ENCODE assay signal across 10 cellular contexts in genomic region chr17:5049314-5049819, GRCh38. TPM values are rescaled to one million over a fixed set of nuclear protein-coding genes. Genes with fewer than 3 reads are reported as not detected.
A peak's percentile ranks its signal among the peaks of the same experiment; 100 is the strongest.
DNase-seq lines count a peak whose midpoint lies in the region; ATAC-seq and TF ChIP-seq lines count a peak whose summit lies in the region.
"Had no signal": no experiment of that assay in that cellular context is flagged by ENCODE, and none has a peak within 500 bp of the region (broad histone marks: within the 10 kb centered on the region; RNA-seq: fewer than 3 reads in every experiment).

No MANE protein-coding gene starts in this region.

- peaks cover 38% of the 10 kb centered on the region for H3K36me3 Mint-ChIP-seq in activated CD4-positive, alpha-beta memory T cell treated with anti-CD3 and anti-CD28 coated beads, Interleukin-2, amount 10 ng/mL, durations not matched to agents 7 days and 5 days (ENCODE audit: low read depth)

- CTCF ChIA-PET in activated CD4-positive, alpha-beta memory T cell treated with anti-CD3 and anti-CD28 coated beads, Interleukin-2, amount 10 ng/mL, durations not matched to agents 7 days and 5 days (lab: Charles Lee): interaction anchor here (1.0 to 3.0 kb wide), 7 partner anchors 11 to 146 kb away, joined by 3 to 16 read pairs (median 7); partner anchors contain the start of genes CHRNE and SLC52A1

- H3K27me3 ChIP-seq in esophagus muscularis mucosa (no peaks in the 10 kb centered on the region), smooth muscle cell (ENCODE audit: low read depth) (no peaks in the 10 kb centered on the region)

- ATAC-seq in GM19043 (IDR thresholded peaks at IDR 0.05; ENCODE audit: low read depth, unreplicated experiment) (peak; percentile 53), HG03095 (IDR thresholded peaks at IDR 0.05; ENCODE audit: unreplicated experiment) (no peak), GM21515 (IDR thresholded peaks at IDR 0.05; ENCODE audit: unreplicated experiment) (no peak), GM19467 (IDR thresholded peaks at IDR 0.05; ENCODE audit: unreplicated experiment) (no peak)

- intact Hi-C loops in esophagus muscularis mucosa (cut with DNase I): no loop called here

- DNase-seq in activated CD4-positive, alpha-beta memory T cell treated with anti-CD3 and anti-CD28 coated beads, Interleukin-2, amount 10 ng/mL, durations not matched to agents 7 days and 5 days: peak; percentile 80
- DNase-seq in esophagus muscularis mucosa (ENCODE audit: extremely low spot score) (no peak), smooth muscle cell (lab: John Stamatoyannopoulos, UW; ENCODE audit: unreplicated experiment) (no peak), NCI-H1436 treated with DMSO at 0.1 percent for 48 hours (lab: John Stamatoyannopoulos, UW) (no peak)
- DNase-seq: NCI-H2171 treated with DMSO at 0.1 percent for 48 hours had no signal

- TF ChIP-seq CTCF in esophagus muscularis mucosa (IDR thresholded peaks at IDR 0.05) (no peak), smooth muscle cell (IDR thresholded peaks at IDR 0.05; ENCODE audit: borderline replicate concordance, insufficient read depth, poor library complexity, severe bottlenecking) (no peak)

- H3K9ac ChIP-seq in smooth muscle cell (ENCODE audit: low read depth): no peak overlapping the region

- H3K4me3 ChIP-seq in esophagus muscularis mucosa: no peak overlapping the region
- no peak overlapping the region for H3K4me3 ChIP-seq in smooth muscle cell

- no peak overlapping the region for H3K4me2 ChIP-seq in smooth muscle cell

- H3K27me3 Mint-ChIP-seq in activated CD4-positive, alpha-beta memory T cell treated with anti-CD3 and anti-CD28 coated beads, Interleukin-2, amount 10 ng/mL, durations not matched to agents 7 days and 5 days: no peaks in the 10 kb centered on the region

- H3K27ac Mint-ChIP-seq in activated CD4-positive, alpha-beta memory T cell treated with anti-CD3 and anti-CD28 coated beads, Interleukin-2, amount 10 ng/mL, durations not matched to agents 7 days and 5 days: peak overlapping the region; percentile 76

- H3K36me3 ChIP-seq in esophagus muscularis mucosa: no peaks in the 10 kb centered on the region
- no peaks in the 10 kb centered on the region for H3K36me3 ChIP-seq in smooth muscle cell (ENCODE audit: low read depth)

- TF ChIP-seq POLR2A in esophagus muscularis mucosa (IDR thresholded peaks at IDR 0.05; ENCODE audit: low read depth): no peak

- no peaks in the 10 kb centered on the region for H3F3A ChIP-seq in smooth muscle cell (ENCODE audit: low read depth)

- H3K4me1 Mint-ChIP-seq in activated CD4-positive, alpha-beta memory T cell treated with anti-CD3 and anti-CD28 coated beads, Interleukin-2, amount 10 ng/mL, durations not matched to agents 7 days and 5 days: peaks cover 52% of the 10 kb centered on the region

- H2AFZ ChIP-seq in smooth muscle cell (ENCODE audit: low read depth): peak overlapping the region; percentile 39

- 58% methylated on average over 5 of the region's 5 CpGs for WGBS in esophagus muscularis mucosa
- WGBS in smooth muscle cell (ENCODE audit: low lambda C conversion rate): 62% methylated on average over 5 of the region's 5 CpGs

- H3K9me3 Mint-ChIP-seq in activated CD4-positive, alpha-beta memory T cell treated with anti-CD3 and anti-CD28 coated beads, Interleukin-2, amount 10 ng/mL, durations not matched to agents 7 days and 5 days: no peaks in the 10 kb centered on the region

- no peak overlapping the region for H3K4me3 Mint-ChIP-seq in activated CD4-positive, alpha-beta memory T cell treated with anti-CD3 and anti-CD28 coated beads, Interleukin-2, amount 10 ng/mL, durations not matched to agents 7 days and 5 days

- peaks cover 6 to 13% (median 9%) of the 10 kb centered on the region in 4 donors for H3K4me1 ChIP-seq in esophagus muscularis mucosa
- H3K4me1 ChIP-seq in smooth muscle cell (ENCODE audit: low read depth): no peaks in the 10 kb centered on the region

- no peaks in the 10 kb centered on the region for H3K79me2 ChIP-seq in smooth muscle cell (ENCODE audit: low read depth)

- POLR2A ChIA-PET in activated CD4-positive, alpha-beta memory T cell treated with anti-CD3 and anti-CD28 coated beads, Interleukin-2, amount 10 ng/mL, durations not matched to agents 7 days and 5 days (lab: Charles Lee): interaction anchor here (0.8 to 1.6 kb wide), 8 partner anchors 15 to 102 kb away, joined by 3 to 7 read pairs (median 4); partner anchors contain the start of genes CAMTA2, INCA1, KIF1C and PFN1

- peak overlapping the region; percentile 31 to 58 (median 48) for H3K27ac ChIP-seq in esophagus muscularis mucosa (replicated peaks in 1 of 4)
- H3K27ac ChIP-seq in smooth muscle cell (ENCODE audit: low read depth): no peak overlapping the region

- H4K20me1 ChIP-seq in smooth muscle cell (ENCODE audit: low read depth): no peaks in the 10 kb centered on the region

- H3K9me3 ChIP-seq in esophagus muscularis mucosa: no peaks in the 10 kb centered on the region
- no peaks in the 10 kb centered on the region for H3K9me3 ChIP-seq in smooth muscle cell (replicated peaks; ENCODE audit: low read depth)

- TF ChIP-seq EP300 in esophagus muscularis mucosa (IDR thresholded peaks at IDR 0.05): no peak

RNA-seq across cellular contexts. Expression of gene SLC52A1, which starts 14.1 kb away (rescaled TPM):
- under 1 TPM; 0.65 to 0.68 TPM for total RNA-seq in activated CD4-positive, alpha-beta memory T cell treated with anti-CD3 and anti-CD28 coated beads, Interleukin-2, amount 10 ng/mL, durations not matched to agents 7 days and 5 days
- total RNA-seq in esophagus muscularis mucosa (not detected), smooth muscle cell (0.31 and 1.7 TPM in 2 replicates)
- 0.21 and 0.31 TPM in 2 replicates for polyA plus RNA-seq in smooth muscle cell
- total RNA-seq: subcutaneous adipose tissue had no signal

RNA-seq across cellular contexts. Expression of gene ZFP3, which starts 28.9 kb away (rescaled TPM):
- 1 to 10 TPM; 2.9 to 3.4 TPM for total RNA-seq in activated CD4-positive, alpha-beta memory T cell treated with anti-CD3 and anti-CD28 coated beads, Interleukin-2, amount 10 ng/mL, durations not matched to agents 7 days and 5 days
- total RNA-seq in esophagus muscularis mucosa (1 to 10 TPM; 4.1 to 6.2 (median 5.3) TPM), smooth muscle cell (0.22 and 0.27 TPM in 2 replicates)
- polyA plus RNA-seq in smooth muscle cell: 0.13 and 0.56 TPM in 2 replicates

RNA-seq across cellular contexts. Expression of gene KIF1C, which starts 51.6 kb away (rescaled TPM):
- total RNA-seq in activated CD4-positive, alpha-beta memory T cell treated with anti-CD3 and anti-CD28 coated beads, Interleukin-2, amount 10 ng/mL, durations not matched to agents 7 days and 5 days: 10 to 100 TPM; 37.4 to 38.5 TPM
- 100 to 1,000 TPM; 157 to 251 (median 187) TPM for total RNA-seq in esophagus muscularis mucosa
- total RNA-seq in smooth muscle cell: 20.9 and 22.3 TPM in 2 replicates
- polyA plus RNA-seq in smooth muscle cell: 36.2 and 52.3 TPM in 2 replicates

RNA-seq across cellular contexts. Expression of gene INCA1, which starts 52.0 kb away (rescaled TPM):
- total RNA-seq in activated CD4-positive, alpha-beta memory T cell treated with anti-CD3 and anti-CD28 coated beads, Interleukin-2, amount 10 ng/mL, durations not matched to agents 7 days and 5 days: under 1 TPM in 1 of 2 experiments, not detected in 1; 0.25 TPM
- total RNA-seq in esophagus muscularis mucosa: 1 to 10 TPM; 1.3 to 4.6 (median 3.0) TPM
- 0.36 TPM in 1 of 2 replicates, not detected in the other for total RNA-seq in smooth muscle cell
- 1.4 TPM in 2 replicates for polyA plus RNA-seq in smooth muscle cell
